8 cellular contexts compared by ENCODE assay signal in genomic region chr7:120554960-120555571, GRCh38.
DNase-seq lines count a peak whose midpoint lies in the region; ATAC-seq and TF ChIP-seq lines count a peak whose summit lies in the region.

No MANE protein-coding gene starts in this region.

- H3K27ac ChIP-seq in mesenchymal stem cell (ENCODE audit: low read length, poor library complexity, severe bottlenecking): no peak overlapping the region

- no peak overlapping the region for H3K18ac ChIP-seq in mesenchymal stem cell (ENCODE audit: low read depth in 1 of 2, low read length in 2 of 2)

- no peak overlapping the region for H3K14ac ChIP-seq in mesenchymal stem cell (ENCODE audit: low read length in 2 of 2)

- no peak overlapping the region for H2BK15ac ChIP-seq in mesenchymal stem cell (ENCODE audit: low read depth, poor library complexity, severe bottlenecking)

- H3K27me3 Mint-ChIP-seq in chondrocyte (ENCODE audit: low read depth): no peaks in the 10 kb centered on the region

- H3K9me3 Mint-ChIP-seq in chondrocyte (ENCODE audit: low read depth): no peaks in the 10 kb centered on the region

- no peaks in the 10 kb centered on the region for H3K9me3 ChIP-seq in mesenchymal stem cell (ENCODE audit: control insufficient read depth, low read length)

- H3K4me1 ChIP-seq in mesenchymal stem cell (ENCODE audit: control insufficient read depth, insufficient read depth, low read depth, low read length): no peaks in the 10 kb centered on the region

- H2BK5ac ChIP-seq in mesenchymal stem cell (ENCODE audit: low read depth, low read length, poor library complexity, severe bottlenecking): no peak overlapping the region

- H3K4me3 Mint-ChIP-seq in chondrocyte (ENCODE audit: unreplicated experiment): no peak overlapping the region

- H2AFZ ChIP-seq in mesenchymal stem cell (ENCODE audit: low read depth, low read length): no peak overlapping the region

- no peak overlapping the region for H3K9ac ChIP-seq in mesenchymal stem cell (ENCODE audit: low read length)

- ATAC-seq in GM21390 (IDR thresholded peaks at IDR 0.05; ENCODE audit: unreplicated experiment): peak; percentile 68
- peak; percentile 60 for ATAC-seq in HG03565 (IDR thresholded peaks at IDR 0.05; ENCODE audit: unreplicated experiment)

- no peak overlapping the region for H3K4me2 ChIP-seq in mesenchymal stem cell (ENCODE audit: low read length, poor library complexity, severe bottlenecking)

- peaks cover 8% of the 10 kb centered on the region for H3K4me1 Mint-ChIP-seq in chondrocyte (ENCODE audit: low read depth)

- H2BK120ac ChIP-seq in mesenchymal stem cell (ENCODE audit: low read depth, low read length): no peak overlapping the region

- H3K4me3 ChIP-seq in GM06990 (replicated peaks; ENCODE audit: low read depth, low read length) (no peak overlapping the region), mesenchymal stem cell (ENCODE audit: insufficient read depth in 1 of 2, low read depth in 1 of 2, low read length in 2 of 2) (no peak overlapping the region)

- DNase-seq in GM06990 (ENCODE audit: extremely low read depth, insufficient read length): no peak
- DNase-seq in NCI-H774 (lab: John Stamatoyannopoulos, UW): peak; percentile 26
- DNase-seq in chondrocyte (ENCODE audit: low spot score): no peak
- peak; percentile 68 for DNase-seq in mesenchymal stem cell
- no peak for DNase-seq in activated CD8-positive, alpha-beta memory T cell treated with anti-CD3 and anti-CD28 coated beads, Interleukin-2, amount 50 U/mL, for 4 hours
- DNase-seq in mesenteric fat pad (ENCODE audit: low spot score): no peak

- H3K27ac Mint-ChIP-seq in chondrocyte (ENCODE audit: unreplicated experiment): no peak overlapping the region

- TF ChIP-seq CTCF in GM06990 (IDR thresholded peaks at IDR 0.05; ENCODE audit: insufficient read depth, low read length, poor library complexity, severe bottlenecking) (peak; percentile 72), chondrocyte (IDR thresholded peaks at IDR 0.05) (peak; percentile 97)

- no peak overlapping the region for H4K8ac ChIP-seq in mesenchymal stem cell (ENCODE audit: low read length)

- H4K91ac ChIP-seq in mesenchymal stem cell (ENCODE audit: low read length): no peak overlapping the region

- H3K27me3 ChIP-seq in GM06990 (replicated peaks; ENCODE audit: control insufficient read depth, insufficient read depth, low read length): no peaks in the 10 kb centered on the region
- no peaks in the 10 kb centered on the region for H3K27me3 ChIP-seq in mesenchymal stem cell (ENCODE audit: control insufficient read depth in 1 of 2, insufficient read depth in 1 of 2, low read length in 2 of 2)

- no peak overlapping the region for H3K4ac ChIP-seq in mesenchymal stem cell (ENCODE audit: low read depth in 1 of 2, low read length in 2 of 2)

- no peak overlapping the region for H2BK12ac ChIP-seq in mesenchymal stem cell (ENCODE audit: low read length in 2 of 2)

- H3K79me1 ChIP-seq in mesenchymal stem cell (replicated peaks; ENCODE audit: low read length, poor library complexity, severe bottlenecking): no peaks in the 10 kb centered on the region

- H3K36me3 ChIP-seq in GM06990 (ENCODE audit: control insufficient read depth, insufficient read depth, low read length) (no peaks in the 10 kb centered on the region), mesenchymal stem cell (ENCODE audit: control insufficient read depth in 1 of 2, insufficient read depth in 2 of 2, low read depth in 1 of 2, low read length in 2 of 2) (no peaks in the 10 kb centered on the region)

- H3K23ac ChIP-seq in mesenchymal stem cell (ENCODE audit: low read length in 2 of 2): no peak overlapping the region

- no peak overlapping the region for H2AK5ac ChIP-seq in mesenchymal stem cell (ENCODE audit: low read length, severe bottlenecking)

- H3K36me3 Mint-ChIP-seq in chondrocyte (ENCODE audit: low read depth): no peaks in the 10 kb centered on the region

Comparison
In these comparisons a context has a peak if more than half of its experiments do, and no peak if none do; other contexts are left out.
1. DNase-seq: peak in NCI-H774 (single experiment) and mesenchymal stem cell (single experiment); none in GM06990 (single experiment), chondrocyte (single experiment), activated CD8-positive, alpha-beta memory T cell treated with anti-CD3 and anti-CD28 coated beads, Interleukin-2, amount 50 U/mL, for 4 hours (single experiment) and mesenteric fat pad (single experiment).